In genomic region chrX:131633285-131633917, GRCh38 we compare ENCODE assay signal across 8 cellular contexts.
A peak's percentile ranks its signal among the peaks of the same experiment; 100 is the strongest.
DNase-seq lines count a peak whose midpoint lies in the region; ATAC-seq, FAIRE-seq and TF ChIP-seq lines count a peak whose summit lies in the region.

No MANE protein-coding gene starts in this region.

- no peak overlapping the region for H2AFZ ChIP-seq in K562 (ENCODE audit: low read depth, low read length)

- FAIRE-seq in K562 (lab: Jason Lieb, UNC), result peak; percentile 80

- no peaks in the 10 kb centered on the region for H4K20me1 ChIP-seq in K562 (replicated peaks; ENCODE audit: control insufficient read depth, insufficient read depth, low read length)

- H3K4me2 ChIP-seq in K562 (ENCODE audit: insufficient read depth, low read length), result no peak overlapping the region

- peak; percentile 76 to 86 for TF ChIP-seq RAD21 in K562 (CRISPR knock-in tag; conservative IDR thresholded peaks at IDR 0.05 in 1 of 2, IDR thresholded peaks at IDR 0.05 in 1 of 2)

- no peaks in the 10 kb centered on the region for H3K4me1 Mint-ChIP-seq in immature natural killer cell

- H3K9me3 ChIP-seq in HAP-1, result no peaks in the 10 kb centered on the region
- no peaks in the 10 kb centered on the region for H3K9me3 ChIP-seq in K562 (replicated peaks; ENCODE audit: control insufficient read depth, insufficient read depth, low read depth, low read length)

- no peak overlapping the region for H3K27ac ChIP-seq in K562 (ENCODE audit: extremely low read depth, low read depth, low read length)

- DNase-seq in NCI-H524 (lab: John Stamatoyannopoulos, UW) (peak; percentile 53 to 78), NCI-H524 treated with DMSO at 0.1 percent for 48 hours (lab: John Stamatoyannopoulos, UW) (no peak), HAP-1 (ENCODE audit: low spot score in 2 of 2) (peak; percentile 63 to 81), NAMALWA (ENCODE audit: low spot score) (peak; percentile 56), T-helper 2 cell (peak in 3 of 5 experiments; percentile 2 to 34 (median 4)), K562 (ENCODE audit: extremely low read depth in 1 of 4, low spot score in 3 of 4) (peak; percentile 44 to 70 (median 53)), immature natural killer cell (peak; percentile 30 to 47 (median 35))
- peak; percentile 12 for DNase-seq in stimulated activated CD4-positive, alpha-beta T cell treated with anti-CD3 and anti-CD28 coated beads, Interleukin-1b, Interleukin-23, amount 100 ng/mL, for 48 hours

- no peaks in the 10 kb centered on the region for H3K4me1 ChIP-seq in HAP-1
- no peaks in the 10 kb centered on the region for H3K4me1 ChIP-seq in K562 (replicated peaks in 1 of 2; ENCODE audit: control insufficient read depth in 2 of 2, insufficient read depth in 2 of 2, low read length in 2 of 2)

- TF ChIP-seq POLR2A in K562 (conservative IDR thresholded peaks at IDR 0.05), result no peak

- peak; percentile 98 for ATAC-seq in K562

- BruUV-seq in K562 (replicated peaks; lab: Mats Ljungman, UMichigan), result no TSS peak

- H3K9me3 Mint-ChIP-seq in immature natural killer cell, result no peaks in the 10 kb centered on the region

- H3K4me3 ChIP-seq in HAP-1, result no peak overlapping the region
- no peak overlapping the region for H3K4me3 ChIP-seq in K562

- no peaks in the 10 kb centered on the region for H3K79me2 ChIP-seq in K562 (ENCODE audit: control insufficient read depth, insufficient read depth, low read length)

- POLR2A ChIA-PET in K562 (lab: Yijun Ruan, JAX), result no interaction called here

- CTCF ChIA-PET in K562 (lab: Yijun Ruan, JAX; ENCODE audit: low intra/inter-chr PET ratio), result interaction anchor here (1.1 to 1.8 kb wide), 2 partner anchors 565 to 658 kb away, joined by 8 to 13 read pairs; no protein-coding TSS in a partner anchor

- no peaks in the 10 kb centered on the region for H3K36me3 ChIP-seq in HAP-1 (replicated peaks)
- no peaks in the 10 kb centered on the region for H3K36me3 ChIP-seq in K562 (ENCODE audit: control insufficient read depth, insufficient read depth, low read length)

- 3% methylated on average over 4 of the region's 13 CpGs for WGBS in K562 (ENCODE audit: insufficient coverage, low coverage, missing lambda C conversion rate)

- no peak for TF ChIP-seq EP300 in K562 (IDR thresholded peaks at IDR 0.05; ENCODE audit: low read length)

- no peak overlapping the region for H3K4me3 Mint-ChIP-seq in immature natural killer cell

- peaks cover 0 to 2% (median 0%) of the 10 kb centered on the region in 3 donors for H3K27me3 Mint-ChIP-seq in immature natural killer cell (ENCODE audit: low read depth in 3 of 3)

- TF ChIP-seq CTCF in K562 (IDR thresholded peaks at IDR 0.05 in 2 of 3, conservative IDR thresholded peaks at IDR 0.05 in 1 of 3; ENCODE audit: insufficient read depth in 2 of 3, low read depth in 1 of 3, low read length in 3 of 3), result peak; percentile 75 to 78 (median 77)

- intact Hi-C loops in K562 (cut with micrococcal nuclease), result loop anchor here (1.0 to 10.0 kb wide), 5 partner anchors 229 to 657 kb away; no protein-coding TSS in a partner anchor

- H3K9ac ChIP-seq in K562 (ENCODE audit: insufficient read depth in 1 of 2, low read depth in 2 of 2, low read length in 2 of 2), result no peak overlapping the region

- H3K27me3 ChIP-seq in HAP-1 (ENCODE audit: low read depth) (peaks cover 2% of the 10 kb centered on the region; the same call in 1 of the 2 replicates), K562 (ENCODE audit: control insufficient read depth in 2 of 2, insufficient read depth in 2 of 2, low read length in 2 of 2) (no peaks in the 10 kb centered on the region; a peak in 2 of 5 replicates)

- in situ Hi-C loops in HAP-1 (cut with MboI; ENCODE audit: low sequenced_read_pairs) (loop anchor here (25.0 kb wide), 1 partner anchor 421 kb away; no protein-coding TSS in a partner anchor), K562 (cut with MboI) (no loop called here)

- H3K36me3 Mint-ChIP-seq in immature natural killer cell, result no peaks in the 10 kb centered on the region

- H3K9me1 ChIP-seq in K562 (ENCODE audit: control insufficient read depth, insufficient read depth, low read length), result no peaks in the 10 kb centered on the region

- H3K27ac Mint-ChIP-seq in immature natural killer cell, result no peak overlapping the region

TF ChIP-seq in K562, 482 proteins besides CTCF, POLR2A, EP300 and RAD21 (continues in another document):
- TF ChIP-seq RB1 (IDR thresholded peaks at IDR 0.05; ENCODE audit: low read depth), result 0 out of 2 replicates have a peak, but pooled peaks have one; percentile 45
- TF ChIP-seq, protein P1, sequence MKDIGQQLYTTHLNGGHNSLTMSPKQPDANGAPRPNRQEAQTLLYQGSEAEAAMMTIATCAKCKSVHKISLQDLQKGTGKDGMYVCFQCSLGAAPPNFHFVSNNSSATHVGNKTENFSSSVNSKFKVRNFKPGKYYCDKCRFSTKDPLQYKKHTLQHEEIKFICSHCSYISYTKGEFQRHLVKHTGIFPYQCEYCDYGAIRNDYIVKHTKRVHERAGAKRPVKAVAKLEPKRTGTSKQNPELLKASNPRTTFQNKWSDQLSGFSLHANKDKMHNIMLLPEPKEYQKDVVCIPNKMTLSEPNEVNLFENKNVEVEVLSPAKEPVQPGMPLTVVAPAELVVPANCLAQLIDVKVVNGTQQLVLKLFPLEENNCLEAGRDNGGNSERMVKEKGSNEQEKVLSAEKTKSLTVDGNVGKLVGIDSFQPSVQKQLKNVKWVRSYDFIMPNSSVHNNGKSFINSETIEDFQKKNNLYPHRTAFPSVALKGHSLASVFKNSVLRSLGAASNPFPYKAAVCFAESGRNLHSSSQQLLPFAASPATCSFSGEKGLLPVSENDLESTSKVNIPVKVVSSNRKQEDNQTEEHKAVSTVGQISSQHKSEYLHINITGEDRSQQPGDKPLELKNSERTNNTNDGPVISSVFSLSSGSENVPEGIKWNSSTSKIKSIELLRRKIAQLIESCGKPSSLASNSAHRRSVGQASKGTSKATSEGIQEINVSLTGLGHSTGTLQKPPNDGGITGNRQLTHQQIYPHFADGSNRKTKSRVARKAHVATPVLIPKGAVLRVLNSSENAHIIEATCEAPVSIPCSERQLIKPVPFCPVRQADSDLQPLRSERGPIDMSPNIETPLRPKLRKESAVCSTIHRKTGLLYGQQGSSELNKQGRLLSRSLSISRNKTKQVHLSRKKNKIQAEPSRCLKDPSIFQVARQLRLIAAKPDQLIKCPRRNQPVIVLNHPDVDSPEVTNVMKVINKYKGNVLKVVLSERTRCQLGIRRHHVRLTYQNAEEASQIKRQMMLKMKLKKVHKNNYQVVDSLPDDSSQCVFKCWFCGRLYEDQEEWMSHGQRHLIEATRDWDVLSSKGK (CRISPR knock-in tag; IDR thresholded peaks at IDR 0.05), result no peak
- TF ChIP-seq, protein P2, sequence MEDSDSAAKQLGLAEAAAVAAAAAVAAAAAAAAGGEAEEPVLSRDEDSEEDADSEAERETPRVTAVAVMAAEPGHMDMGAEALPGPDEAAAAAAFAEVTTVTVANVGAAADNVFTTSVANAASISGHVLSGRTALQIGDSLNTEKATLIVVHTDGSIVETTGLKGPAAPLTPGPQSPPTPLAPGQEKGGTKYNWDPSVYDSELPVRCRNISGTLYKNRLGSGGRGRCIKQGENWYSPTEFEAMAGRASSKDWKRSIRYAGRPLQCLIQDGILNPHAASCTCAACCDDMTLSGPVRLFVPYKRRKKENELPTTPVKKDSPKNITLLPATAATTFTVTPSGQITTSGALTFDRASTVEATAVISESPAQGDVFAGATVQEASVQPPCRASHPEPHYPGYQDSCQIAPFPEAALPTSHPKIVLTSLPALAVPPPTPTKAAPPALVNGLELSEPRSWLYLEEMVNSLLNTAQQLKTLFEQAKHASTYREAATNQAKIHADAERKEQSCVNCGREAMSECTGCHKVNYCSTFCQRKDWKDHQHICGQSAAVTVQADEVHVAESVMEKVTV (CRISPR knock-in tag; IDR thresholded peaks at IDR 0.05), result peak; percentile 62
- no peak for TF ChIP-seq SP2 (IDR thresholded peaks at IDR 0.05; ENCODE audit: extremely low read depth, low read depth, low read length, poor library complexity, severe bottlenecking)
- TF ChIP-seq GATAD2A (IDR thresholded peaks at IDR 0.05), result no peak
- TF ChIP-seq ZNF165 (CRISPR knock-in tag; IDR thresholded peaks at IDR 0.05; ENCODE audit: borderline replicate concordance), result no peak
- TF ChIP-seq CREM (IDR thresholded peaks at IDR 0.05; ENCODE audit: low read depth), result 0 out of 2 replicates have a peak, but pooled peaks have one; percentile 19
- no peak for TF ChIP-seq ZNF707 (CRISPR knock-in tag; conservative IDR thresholded peaks at IDR 0.05)
- no peak for TF ChIP-seq REST (CRISPR knock-in tag; IDR thresholded peaks at IDR 0.05; ENCODE audit: low read depth)
- no peak for TF ChIP-seq CREBBP (IDR thresholded peaks at IDR 0.05; ENCODE audit: low read depth, low read length)
- peak; percentile 75 for TF ChIP-seq SMC3 (conservative IDR thresholded peaks at IDR 0.05; ENCODE audit: insufficient read depth, low read depth, low read length)
- no peak for TF ChIP-seq MBD2 (IDR thresholded peaks at IDR 0.05; ENCODE audit: borderline replicate concordance, low read depth)
